Comparison of ENCODE assay signal across 26 cellular contexts in the genomic region with DNA sequence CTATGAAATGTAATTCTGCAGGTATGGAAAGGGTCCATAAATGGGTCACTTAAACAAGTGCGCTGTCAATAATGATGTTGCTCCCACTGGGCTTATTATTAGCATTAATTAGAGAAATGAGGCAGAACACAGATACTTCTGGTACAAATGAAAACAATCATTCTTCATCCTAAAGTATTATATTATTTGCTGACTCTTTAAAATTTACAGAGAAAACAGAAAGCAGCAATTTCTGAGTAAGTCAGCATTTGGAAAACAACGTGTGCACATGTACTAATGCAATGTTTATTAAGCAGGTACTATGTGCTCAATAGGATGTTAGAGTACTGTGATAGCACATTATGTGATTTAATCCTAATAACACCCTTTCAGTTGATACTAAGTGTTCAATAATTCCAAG.
"Had no signal": no experiment of that assay in that cellular context is flagged by ENCODE, and none has a peak within 500 bp of the region (broad histone marks: within the 10 kb centered on the region; RNA-seq: fewer than 3 reads in every experiment).

No MANE protein-coding gene starts in this region.

- H3K9me3 ChIP-seq: testis, thyroid gland, uterus, vagina had no signal

- ATAC-seq: stimulated activated effector memory CD8-positive, alpha-beta T cell treated with anti-CD3 and anti-CD28 coated beads, Interleukin-12 subunit alpha, Interleukin-12 subunit beta, amount 100 ng/mL, for 72 hours; stimulated activated memory B cell treated with anti-CD40 and anti-IgM and Interleukin-4, amounts not matched to agents 10 μg/mL and 1 μg/mL and 100 μg/mL, for 72 hours; stimulated activated naive B cell treated with anti-CD40 and anti-IgM and Interleukin-4, amounts not matched to agents 10 μg/mL and 1 μg/mL and 100 μg/mL, for 72 hours; stimulated activated naive CD8-positive, alpha-beta T cell treated with anti-CD3 and anti-CD28 coated beads, Interleukin-15, amount 100 ng/mL, for 72 hours; stimulated activated naive CD8-positive, alpha-beta T cell treated with anti-CD3 and anti-CD28 coated beads, Interleukin-15, Interleukin-2, amounts not matched to agents 100 U/mL and 50 U/mL, for 24 hours; upper lobe of right lung had no signal

- H3K27me3 ChIP-seq: stomach, suprapubic skin, testis, thyroid gland, tibial artery, tibial nerve, transverse colon, upper lobe of left lung, upper lobe of right lung, uterus, vagina had no signal

- FAIRE-seq: urothelium cell line had no signal

- H3K4me3 ChIP-seq: stomach, suprapubic skin, testis, thoracic aorta, thyroid gland, tibial artery, tibial nerve, transverse colon, upper lobe of left lung, upper lobe of right lung, uterus, vagina had no signal

- DNase-seq: stimulated activated CD4-positive, alpha-beta T cell treated with anti-CD3 and anti-CD28 coated beads, Interleukin-2, amount 100 ng/mL, for 48 hours; stimulated activated CD4-positive, alpha-beta T cell treated with anti-CD3 and anti-CD28 coated beads, Interleukin-4, amount 100 ng/mL, for 1 hour; stimulated activated CD4-positive, alpha-beta T cell treated with anti-CD3 and anti-CD28 coated beads, Interleukin-4, amount 100 ng/mL, for 24 hours; stimulated activated CD4-positive, alpha-beta T cell treated with anti-CD3 and anti-CD28 coated beads, Interleukin-4, amount 100 ng/mL, for 4 hours; stimulated activated CD8-positive, alpha-beta memory T cell treated with anti-CD3 and anti-CD28 coated beads, Interleukin-4, amount 100 ng/mL, for 48 hours; stimulated activated naive B cell treated with anti-CD40 and anti-IgM and Interleukin-4, amounts not matched to agents 10 μg/mL and 1 μg/mL and 100 μg/mL, for 72 hours; stimulated activated naive CD4-positive, alpha-beta T cell; stimulated activated naive CD8-positive, alpha-beta T cell treated with anti-CD3 and anti-CD28 coated beads, Interleukin-15, amount 100 ng/mL, for 72 hours; stimulated activated naive CD8-positive, alpha-beta T cell treated with anti-CD3 and anti-CD28 coated beads, Interleukin-15, Interleukin-2, amounts not matched to agents 100 U/mL and 50 U/mL, for 24 hours; stomach; substantia nigra; testis; thyroid gland; tibial artery; transverse colon; trophoblast cell; upper lobe of left lung; upper lobe of right lung; uterus had no signal

- H3K27ac ChIP-seq: stomach, suprapubic skin, testis, thoracic aorta, thyroid gland, tibial artery, tibial nerve, transverse colon, upper lobe of left lung, upper lobe of right lung, uterus, vagina had no signal

- H3K4me1 ChIP-seq: stomach, suprapubic skin, testis, thyroid gland, tibial artery, tibial nerve, transverse colon, upper lobe of left lung, upper lobe of right lung, uterus, vagina had no signal

- H3K36me3 ChIP-seq: suprapubic skin, tibial nerve, transverse colon, upper lobe of left lung, upper lobe of right lung, uterus, vagina had no signal
